In the genomic region with DNA sequence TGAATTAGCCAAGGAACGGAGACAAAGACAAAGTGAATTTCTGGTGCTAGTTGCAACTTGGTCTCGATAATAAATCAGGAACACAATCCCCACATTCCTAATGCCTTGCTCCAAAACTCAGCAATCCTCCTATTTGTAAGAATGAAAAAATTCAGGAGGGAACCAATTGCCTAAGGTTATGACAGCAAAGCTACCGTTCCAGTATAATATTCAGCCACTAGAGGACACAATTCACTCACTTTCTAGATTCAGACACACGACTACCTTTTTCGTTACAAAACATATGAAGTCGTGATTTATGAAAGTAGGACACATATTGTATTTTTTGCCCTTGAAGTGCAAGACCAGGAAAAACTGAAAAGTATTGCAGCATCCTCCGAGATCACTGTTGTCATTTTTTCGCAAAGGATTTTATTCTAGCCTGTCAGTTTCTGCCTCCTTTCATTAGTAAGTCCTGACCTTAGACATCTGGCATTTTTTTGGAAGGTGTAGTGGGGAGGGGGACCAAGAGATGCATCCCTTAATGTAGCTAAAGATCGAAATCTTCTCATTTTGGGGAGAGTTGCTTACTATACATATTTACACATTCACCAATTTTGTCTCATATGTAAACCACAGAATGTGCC, we compare ENCODE assay signal across 8 cellular contexts.
DNase-seq lines count a peak whose midpoint lies in the region; ATAC-seq and TF ChIP-seq lines count a peak whose summit lies in the region.

No MANE protein-coding gene starts in this region.

- no peaks in the 10 kb centered on the region for H3K9me3 ChIP-seq in BLaER1 treated with 17β-estradiol and CSF1 and Interleukin-3, amounts not matched to agents 10 nM and 100 nM (replicated peaks in 1 of 11)

- H3K27me3 ChIP-seq in BLaER1 treated with 17β-estradiol and CSF1 and Interleukin-3, amounts not matched to agents 10 nM and 100 nM, result no peaks in the 10 kb centered on the region
- no peaks in the 10 kb centered on the region for H3K27me3 ChIP-seq in HL-60 (ENCODE audit: insufficient read depth, poor library complexity, severe bottlenecking)

- H3K4me1 Mint-ChIP-seq in progenitor cell of endocrine pancreas (ENCODE audit: low read depth), result peaks cover 10% of the 10 kb centered on the region

- DNase-seq in HL-60 (ENCODE audit: low read depth in 1 of 2, low spot score in 1 of 2) (no peak), foreskin fibroblast (peak; percentile 4 to 41), progenitor cell of endocrine pancreas (ENCODE audit: low spot score, unreplicated experiment) (no peak), UCSD-AML1 (lab: John Stamatoyannopoulos, UW; ENCODE audit: unreplicated experiment) (no peak)

- peaks cover 0 to 100% (median 29%) of the 10 kb centered on the region in 11 experiments; a peak in 15 of 22 replicates for H3K36me3 ChIP-seq in BLaER1 treated with 17β-estradiol and CSF1 and Interleukin-3, amounts not matched to agents 10 nM and 100 nM

- peaks cover 12 to 50% (median 46%) of the 10 kb centered on the region in 10 experiments for H3K4me1 ChIP-seq in BLaER1 treated with 17β-estradiol and CSF1 and Interleukin-3, amounts not matched to agents 10 nM and 100 nM

- no peak overlapping the region for H3K9ac ChIP-seq in BLaER1 treated with 17β-estradiol and CSF1 and Interleukin-3, amounts not matched to agents 10 nM and 100 nM

- ATAC-seq in SK-N-SH treated with all-trans-retinoic acid at 6 μM for 48 hours (peak; percentile 84), HG02840 (IDR thresholded peaks at IDR 0.05; ENCODE audit: low FRiP score, unreplicated experiment) (no peak), HG02623 (IDR thresholded peaks at IDR 0.05; ENCODE audit: unreplicated experiment) (no peak)

- H3K4me3 ChIP-seq in BLaER1 treated with 17β-estradiol and CSF1 and Interleukin-3, amounts not matched to agents 10 nM and 100 nM, result no peak overlapping the region
- no peak overlapping the region for H3K4me3 ChIP-seq in HL-60 (replicated peaks; ENCODE audit: insufficient read depth, low read length)
- no peak overlapping the region for H3K4me3 ChIP-seq in foreskin fibroblast (ENCODE audit: low read depth in 1 of 2, low read length in 2 of 2)

- peaks cover 11% of the 10 kb centered on the region for H3K27me3 Mint-ChIP-seq in progenitor cell of endocrine pancreas

- H3K9me3 Mint-ChIP-seq in progenitor cell of endocrine pancreas (ENCODE audit: low read depth), result no peaks in the 10 kb centered on the region

- peak overlapping the region in 7 of 11 experiments; percentile 20 to 82 (median 63); a peak in 13 of 22 replicates for H3K4me2 ChIP-seq in BLaER1 treated with 17β-estradiol and CSF1 and Interleukin-3, amounts not matched to agents 10 nM and 100 nM

- TF ChIP-seq CTCF in HL-60 (IDR thresholded peaks at IDR 0.05; ENCODE audit: insufficient read depth, low read length) (peak; percentile 33), foreskin fibroblast (IDR thresholded peaks at IDR 0.05; ENCODE audit: low read depth, low read length) (peak; percentile 53), progenitor cell of endocrine pancreas (IDR thresholded peaks at IDR 0.05; ENCODE audit: unreplicated experiment) (peak; percentile 73)

- H4K20me1 ChIP-seq in BLaER1 treated with 17β-estradiol and CSF1 and Interleukin-3, amounts not matched to agents 10 nM and 100 nM, result peaks cover 0 to 28% (median 0%) of the 10 kb centered on the region in 11 experiments; a peak in 7 of 22 replicates

- no peak overlapping the region for H3K27ac Mint-ChIP-seq in progenitor cell of endocrine pancreas

- H3K36me3 Mint-ChIP-seq in progenitor cell of endocrine pancreas (ENCODE audit: insufficient read depth), result no peaks in the 10 kb centered on the region

- no peak overlapping the region for H3K27ac ChIP-seq in BLaER1 treated with 17β-estradiol and CSF1 and Interleukin-3, amounts not matched to agents 10 nM and 100 nM
- no peak overlapping the region for H3K27ac ChIP-seq in HL-60 (replicated peaks)

- H3K4me3 Mint-ChIP-seq in progenitor cell of endocrine pancreas (ENCODE audit: low read depth), result no peak overlapping the region

TF ChIP-seq in SK-N-SH treated with all-trans-retinoic acid at 6 μM for 48 hours, 23 proteins besides CTCF, POLR2A, EP300 and RAD21:
- TF ChIP-seq RARB (CRISPR knock-in tag; IDR thresholded peaks at IDR 0.05), result no peak
- TF ChIP-seq, protein P1, sequence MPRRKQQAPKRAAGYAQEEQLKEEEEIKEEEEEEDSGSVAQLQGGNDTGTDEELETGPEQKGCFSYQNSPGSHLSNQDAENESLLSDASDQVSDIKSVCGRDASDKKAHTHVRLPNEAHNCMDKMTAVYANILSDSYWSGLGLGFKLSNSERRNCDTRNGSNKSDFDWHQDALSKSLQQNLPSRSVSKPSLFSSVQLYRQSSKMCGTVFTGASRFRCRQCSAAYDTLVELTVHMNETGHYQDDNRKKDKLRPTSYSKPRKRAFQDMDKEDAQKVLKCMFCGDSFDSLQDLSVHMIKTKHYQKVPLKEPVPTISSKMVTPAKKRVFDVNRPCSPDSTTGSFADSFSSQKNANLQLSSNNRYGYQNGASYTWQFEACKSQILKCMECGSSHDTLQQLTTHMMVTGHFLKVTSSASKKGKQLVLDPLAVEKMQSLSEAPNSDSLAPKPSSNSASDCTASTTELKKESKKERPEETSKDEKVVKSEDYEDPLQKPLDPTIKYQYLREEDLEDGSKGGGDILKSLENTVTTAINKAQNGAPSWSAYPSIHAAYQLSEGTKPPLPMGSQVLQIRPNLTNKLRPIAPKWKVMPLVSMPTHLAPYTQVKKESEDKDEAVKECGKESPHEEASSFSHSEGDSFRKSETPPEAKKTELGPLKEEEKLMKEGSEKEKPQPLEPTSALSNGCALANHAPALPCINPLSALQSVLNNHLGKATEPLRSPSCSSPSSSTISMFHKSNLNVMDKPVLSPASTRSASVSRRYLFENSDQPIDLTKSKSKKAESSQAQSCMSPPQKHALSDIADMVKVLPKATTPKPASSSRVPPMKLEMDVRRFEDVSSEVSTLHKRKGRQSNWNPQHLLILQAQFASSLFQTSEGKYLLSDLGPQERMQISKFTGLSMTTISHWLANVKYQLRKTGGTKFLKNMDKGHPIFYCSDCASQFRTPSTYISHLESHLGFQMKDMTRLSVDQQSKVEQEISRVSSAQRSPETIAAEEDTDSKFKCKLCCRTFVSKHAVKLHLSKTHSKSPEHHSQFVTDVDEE (CRISPR knock-in tag; IDR thresholded peaks at IDR 0.05), result no peak
- no peak for TF ChIP-seq SNAI2 (CRISPR knock-in tag; IDR thresholded peaks at IDR 0.05)
- no peak for TF ChIP-seq ZFP30 (CRISPR knock-in tag; IDR thresholded peaks at IDR 0.05)
- TF ChIP-seq, protein P2, sequence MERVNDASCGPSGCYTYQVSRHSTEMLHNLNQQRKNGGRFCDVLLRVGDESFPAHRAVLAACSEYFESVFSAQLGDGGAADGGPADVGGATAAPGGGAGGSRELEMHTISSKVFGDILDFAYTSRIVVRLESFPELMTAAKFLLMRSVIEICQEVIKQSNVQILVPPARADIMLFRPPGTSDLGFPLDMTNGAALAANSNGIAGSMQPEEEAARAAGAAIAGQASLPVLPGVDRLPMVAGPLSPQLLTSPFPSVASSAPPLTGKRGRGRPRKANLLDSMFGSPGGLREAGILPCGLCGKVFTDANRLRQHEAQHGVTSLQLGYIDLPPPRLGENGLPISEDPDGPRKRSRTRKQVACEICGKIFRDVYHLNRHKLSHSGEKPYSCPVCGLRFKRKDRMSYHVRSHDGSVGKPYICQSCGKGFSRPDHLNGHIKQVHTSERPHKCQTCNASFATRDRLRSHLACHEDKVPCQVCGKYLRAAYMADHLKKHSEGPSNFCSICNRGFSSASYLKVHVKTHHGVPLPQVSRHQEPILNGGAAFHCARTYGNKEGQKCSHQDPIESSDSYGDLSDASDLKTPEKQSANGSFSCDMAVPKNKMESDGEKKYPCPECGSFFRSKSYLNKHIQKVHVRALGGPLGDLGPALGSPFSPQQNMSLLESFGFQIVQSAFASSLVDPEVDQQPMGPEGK (CRISPR knock-in tag; IDR thresholded peaks at IDR 0.05; ENCODE audit: borderline replicate concordance), result no peak
- TF ChIP-seq BACH2 (CRISPR knock-in tag; IDR thresholded peaks at IDR 0.05; ENCODE audit: borderline replicate concordance), result no peak
- TF ChIP-seq ZC3H10 (CRISPR knock-in tag; IDR thresholded peaks at IDR 0.05), result no peak
- TF ChIP-seq ISL1 (CRISPR knock-in tag; IDR thresholded peaks at IDR 0.05), result no peak
- no peak for TF ChIP-seq ZNF70 (CRISPR knock-in tag; IDR thresholded peaks at IDR 0.05)
- TF ChIP-seq, protein P3, sequence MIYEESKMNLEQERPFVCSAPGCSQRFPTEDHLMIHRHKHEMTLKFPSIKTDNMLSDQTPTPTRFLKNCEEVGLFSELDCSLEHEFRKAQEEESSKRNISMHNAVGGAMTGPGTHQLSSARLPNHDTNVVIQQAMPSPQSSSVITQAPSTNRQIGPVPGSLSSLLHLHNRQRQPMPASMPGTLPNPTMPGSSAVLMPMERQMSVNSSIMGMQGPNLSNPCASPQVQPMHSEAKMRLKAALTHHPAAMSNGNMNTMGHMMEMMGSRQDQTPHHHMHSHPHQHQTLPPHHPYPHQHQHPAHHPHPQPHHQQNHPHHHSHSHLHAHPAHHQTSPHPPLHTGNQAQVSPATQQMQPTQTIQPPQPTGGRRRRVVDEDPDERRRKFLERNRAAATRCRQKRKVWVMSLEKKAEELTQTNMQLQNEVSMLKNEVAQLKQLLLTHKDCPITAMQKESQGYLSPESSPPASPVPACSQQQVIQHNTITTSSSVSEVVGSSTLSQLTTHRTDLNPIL (CRISPR knock-in tag; IDR thresholded peaks at IDR 0.05; ENCODE audit: low read depth), result no peak
- TF ChIP-seq ZNF565 (CRISPR knock-in tag; conservative IDR thresholded peaks at IDR 0.05; ENCODE audit: low read depth), result no peak
- TF ChIP-seq ARNTL (CRISPR knock-in tag; IDR thresholded peaks at IDR 0.05; ENCODE audit: borderline replicate concordance, low read depth), result no peak
- no peak for TF ChIP-seq ESRRG (CRISPR knock-in tag; IDR thresholded peaks at IDR 0.05)
- no peak for TF ChIP-seq TOX (CRISPR knock-in tag; IDR thresholded peaks at IDR 0.05; ENCODE audit: borderline replicate concordance)
- no peak for TF ChIP-seq PPARA (CRISPR knock-in tag; IDR thresholded peaks at IDR 0.05; ENCODE audit: borderline replicate concordance)
- TF ChIP-seq ZNF8 (CRISPR knock-in tag; IDR thresholded peaks at IDR 0.05), result no peak

Comparison
In these comparisons a context has a peak if more than half of its experiments do, and no peak if none do; other contexts are left out.
1. DNase-seq: peak in foreskin fibroblast (2 of 2); none in HL-60 (0 of 2), progenitor cell of endocrine pancreas (single experiment) and UCSD-AML1 (single experiment).
2. Peak in every context shown above with its lines, with median percentiles within 50 percentile points of each other: CTCF ChIP-seq.